Comparison of ENCODE assay signal across 1 cellular context in the genomic region with DNA sequence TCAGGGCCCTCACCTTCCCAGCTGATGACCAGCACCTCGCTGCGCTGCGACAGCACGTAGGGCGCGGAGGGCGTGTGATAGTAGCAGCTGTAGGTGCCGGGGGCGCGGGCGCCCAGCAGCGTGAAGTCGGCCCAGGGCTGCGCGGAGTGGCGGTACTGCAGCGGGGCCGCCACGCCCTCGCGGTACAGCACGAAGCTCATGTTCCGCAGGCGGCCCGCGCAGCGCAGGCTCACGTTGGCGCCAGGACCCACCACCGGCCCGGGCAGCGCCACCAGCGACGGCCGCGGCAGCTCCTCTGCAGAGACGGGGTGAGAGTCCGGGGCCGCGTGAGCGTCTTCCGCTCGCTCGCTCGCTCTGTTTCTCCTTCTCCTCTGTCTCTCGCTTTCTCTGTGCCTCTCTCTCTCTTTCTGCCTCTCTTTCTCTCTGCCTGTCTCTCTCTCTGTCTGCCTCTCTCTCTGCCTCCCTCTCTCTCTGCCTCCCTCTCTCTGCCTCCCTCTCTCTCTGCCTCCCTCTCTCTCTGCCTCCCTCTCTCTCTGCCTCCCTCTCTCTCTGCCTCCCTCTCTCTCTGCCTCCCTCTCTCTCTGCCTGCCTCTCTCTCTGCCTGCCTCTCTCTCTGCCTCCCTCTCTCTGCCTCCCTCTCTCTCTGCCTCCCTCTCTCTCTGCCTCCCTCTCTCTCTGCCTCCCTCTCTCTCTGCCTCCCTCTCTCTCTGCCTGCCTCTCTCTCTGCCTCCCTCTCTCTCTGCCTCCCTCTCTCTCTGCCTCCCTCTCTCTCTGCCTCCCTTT.
TF ChIP-seq lines count a peak whose summit lies in the region.

No MANE protein-coding gene starts in this region.

TF ChIP-seq in IMR-90, 13 proteins besides CTCF, POLR2A, EP300 and RAD21:
- TF ChIP-seq MAZ (IDR thresholded peaks at IDR 0.05; ENCODE audit: borderline replicate concordance, low read depth, low read length) (0 out of 2 replicates have a peak, but pooled peaks have one; percentile 1), MXI1 (IDR thresholded peaks at IDR 0.05; ENCODE audit: borderline replicate concordance, low read depth, low read length) (peak; percentile 41; the same call in 1 of the 2 replicates)
TF ChIP-seq in IMR-90: peak in this region for 2; not testable (repeated sequence) for 11.
